In the genomic region with DNA sequence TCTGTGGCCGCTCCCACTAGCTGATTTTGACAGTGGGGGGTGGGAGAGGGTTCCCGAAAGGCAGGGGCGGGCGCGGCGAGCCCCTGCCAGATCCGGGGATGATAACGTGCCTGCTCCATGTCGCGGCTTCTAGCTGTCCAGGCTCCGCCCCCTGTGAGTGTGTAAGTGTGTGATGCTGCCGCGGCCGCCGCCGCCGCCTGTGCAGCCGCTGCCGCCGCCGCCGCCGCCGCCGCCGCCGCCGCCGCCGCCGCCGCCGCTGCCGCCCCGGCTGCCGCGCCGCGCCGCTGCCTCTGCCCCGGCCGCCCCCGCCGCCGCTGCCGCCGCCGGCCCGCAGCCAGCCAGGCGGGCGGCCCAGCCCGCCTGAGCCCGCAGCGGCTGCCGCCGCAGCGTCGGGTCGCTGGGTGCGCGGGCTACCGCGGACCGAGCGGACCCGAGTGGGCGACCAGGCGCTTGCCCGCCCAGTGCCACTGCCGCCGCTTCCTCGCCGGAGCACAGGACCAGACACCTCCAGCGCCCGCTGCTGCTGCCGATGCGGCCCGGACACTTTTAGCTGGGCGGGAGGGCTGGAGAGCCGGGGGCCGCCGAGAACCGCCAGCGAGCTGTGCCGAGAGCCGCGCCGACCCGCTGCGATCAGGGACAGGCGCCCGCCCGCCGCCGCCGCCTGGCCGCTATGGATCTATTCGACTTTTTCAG, we compare ENCODE assay signal across 8 cellular contexts. TPM values are rescaled to one million over a fixed set of nuclear protein-coding genes. Genes with fewer than 3 reads are reported as not detected.
DNase-seq lines count a peak whose midpoint lies in the region; ATAC-seq and TF ChIP-seq lines count a peak whose summit lies in the region.

A gene (plus strand): TSS at position 190 of the 693 bp plus-strand sequence. CDS start 481 bp downstream, at position 671.

- peak in 9 of 10 experiments; percentile 5 to 53 (median 26) for DNase-seq in CD4-positive, alpha-beta T cell
- DNase-seq in H7 (peak; percentile 62), NOMO-1 (lab: John Stamatoyannopoulos, UW; ENCODE audit: unreplicated experiment in 2 of 2) (peak; percentile 31 to 40), head of caudate nucleus (peak in 30 of 42 donors; percentile 2 to 48 (median 15)), progenitor cell of endocrine pancreas (ENCODE audit: low spot score, unreplicated experiment) (peak; percentile 14)
- DNase-seq in activated T-helper 2 cell treated with anti-CD3 and anti-CD28 coated beads, Interferon-gamma antibody, Interleukin-2, Interleukin-4, amounts not matched to agents 10 μg/mL and 5 μg/mL and 100 μg/mL, durations not matched to agents 14 hours and 24 hours and 36 hours (ENCODE audit: low spot score), result peak; percentile 13

- H3K27ac ChIP-seq in CD4-positive, alpha-beta T cell (ENCODE audit: low read depth, low read length), result no peak within 1 kb of the TSS

- POLR2A ChIA-PET in CD4-positive, alpha-beta T cell (lab: Charles Lee), result no interaction called here

- H3K27me3 Mint-ChIP-seq in CD4-positive, alpha-beta T cell, result peaks cover 12% of the 10 kb centered on the region
- H3K27me3 Mint-ChIP-seq in activated T-helper 2 cell treated with anti-CD3 and anti-CD28 coated beads, Interferon-gamma antibody, Interleukin-2, Interleukin-4, amounts not matched to agents 10 μg/mL and 5 μg/mL and 100 μg/mL, durations not matched to agents 14 hours and 24 hours and 36 hours (ENCODE audit: low read depth), result peaks cover 7% of the 10 kb centered on the region
- peaks cover 30% of the 10 kb centered on the region for H3K27me3 Mint-ChIP-seq in progenitor cell of endocrine pancreas

- H3K27ac Mint-ChIP-seq in CD4-positive, alpha-beta T cell, result no peak within 1 kb of the TSS
- no peak within 1 kb of the TSS for H3K27ac Mint-ChIP-seq in activated T-helper 2 cell treated with anti-CD3 and anti-CD28 coated beads, Interferon-gamma antibody, Interleukin-2, Interleukin-4, amounts not matched to agents 10 μg/mL and 5 μg/mL and 100 μg/mL, durations not matched to agents 14 hours and 24 hours and 36 hours
- no peak within 1 kb of the TSS for H3K27ac Mint-ChIP-seq in progenitor cell of endocrine pancreas

- no peaks in the 10 kb centered on the region for H3K36me3 ChIP-seq in H7 (replicated peaks; ENCODE audit: control insufficient read depth, insufficient read depth, low read length)

- no peaks in the 10 kb centered on the region for H3K36me3 Mint-ChIP-seq in CD4-positive, alpha-beta T cell (ENCODE audit: low read depth)
- no peaks in the 10 kb centered on the region for H3K36me3 Mint-ChIP-seq in activated T-helper 2 cell treated with anti-CD3 and anti-CD28 coated beads, Interferon-gamma antibody, Interleukin-2, Interleukin-4, amounts not matched to agents 10 μg/mL and 5 μg/mL and 100 μg/mL, durations not matched to agents 14 hours and 24 hours and 36 hours (ENCODE audit: low read depth)
- H3K36me3 Mint-ChIP-seq in progenitor cell of endocrine pancreas (ENCODE audit: insufficient read depth), result no peaks in the 10 kb centered on the region

- H3K4me1 Mint-ChIP-seq in CD4-positive, alpha-beta T cell (ENCODE audit: low read depth), result peaks cover 14% of the 10 kb centered on the region
- H3K4me1 Mint-ChIP-seq in activated T-helper 2 cell treated with anti-CD3 and anti-CD28 coated beads, Interferon-gamma antibody, Interleukin-2, Interleukin-4, amounts not matched to agents 10 μg/mL and 5 μg/mL and 100 μg/mL, durations not matched to agents 14 hours and 24 hours and 36 hours (ENCODE audit: low read depth), result peaks cover 6% of the 10 kb centered on the region
- H3K4me1 Mint-ChIP-seq in progenitor cell of endocrine pancreas (ENCODE audit: low read depth), result peaks cover 4% of the 10 kb centered on the region

- no peaks in the 10 kb centered on the region for H3K9me3 ChIP-seq in CD4-positive, alpha-beta T cell (ENCODE audit: control insufficient read depth, low read length)

- no peak for TF ChIP-seq CTCF in CD4-positive, alpha-beta T cell (IDR thresholded peaks at IDR 0.05)
- no peak for TF ChIP-seq CTCF in progenitor cell of endocrine pancreas (IDR thresholded peaks at IDR 0.05; ENCODE audit: unreplicated experiment)

- H3K27me3 ChIP-seq in CD4-positive, alpha-beta T cell (ENCODE audit: control insufficient read depth, insufficient read depth, low read length), result peaks cover 20% of the 10 kb centered on the region
- H3K27me3 ChIP-seq in H7 (ENCODE audit: control insufficient read depth, insufficient read depth, low read length), result peaks cover 28% of the 10 kb centered on the region

- H3K4me3 ChIP-seq in H7 (ENCODE audit: insufficient read depth, low read depth, low read length), result peak within 1 kb of the TSS; percentile 65

- CTCF ChIA-PET in CD4-positive, alpha-beta T cell (lab: Charles Lee), result no interaction called here

- peak; percentile 72 for ATAC-seq in CD4-positive, alpha-beta T cell (ENCODE audit: poor library complexity)
- no peak for ATAC-seq in HG03439 (IDR thresholded peaks at IDR 0.05; ENCODE audit: unreplicated experiment)
- no peak for ATAC-seq in HG02970 (IDR thresholded peaks at IDR 0.05; ENCODE audit: low FRiP score, unreplicated experiment)

- intact Hi-C loops in CD4-positive, alpha-beta T cell (cut with DNase I, micrococcal nuclease), result no loop called here
- intact Hi-C loops in activated T-helper 2 cell treated with anti-CD3 and anti-CD28 coated beads, Interferon-gamma antibody, Interleukin-2, Interleukin-4, amounts not matched to agents 10 μg/mL and 5 μg/mL and 100 μg/mL, durations not matched to agents 14 hours and 24 hours and 36 hours (cut with micrococcal nuclease), result loop anchor here (10.0 kb wide), 1 partner anchor 116 kb away; no protein-coding TSS in a partner anchor
- intact Hi-C loops in head of caudate nucleus (cut with DNase I), result no loop called here

- peak within 1 kb of the TSS; percentile 91 for H3K4me3 Mint-ChIP-seq in CD4-positive, alpha-beta T cell
- peak within 1 kb of the TSS; percentile 82 for H3K4me3 Mint-ChIP-seq in activated T-helper 2 cell treated with anti-CD3 and anti-CD28 coated beads, Interferon-gamma antibody, Interleukin-2, Interleukin-4, amounts not matched to agents 10 μg/mL and 5 μg/mL and 100 μg/mL, durations not matched to agents 14 hours and 24 hours and 36 hours (ENCODE audit: low read depth)
- peak within 1 kb of the TSS; percentile 74 for H3K4me3 Mint-ChIP-seq in progenitor cell of endocrine pancreas (ENCODE audit: low read depth)

- H3K9me3 Mint-ChIP-seq in CD4-positive, alpha-beta T cell, result no peaks in the 10 kb centered on the region
- no peaks in the 10 kb centered on the region for H3K9me3 Mint-ChIP-seq in activated T-helper 2 cell treated with anti-CD3 and anti-CD28 coated beads, Interferon-gamma antibody, Interleukin-2, Interleukin-4, amounts not matched to agents 10 μg/mL and 5 μg/mL and 100 μg/mL, durations not matched to agents 14 hours and 24 hours and 36 hours
- peaks cover 7% of the 10 kb centered on the region for H3K9me3 Mint-ChIP-seq in progenitor cell of endocrine pancreas (ENCODE audit: low read depth)

RNA-seq across cellular contexts. Expression of the gene that starts here (rescaled TPM):
- 1 to 10 TPM; 5.9 to 6.2 TPM for total RNA-seq in CD4-positive, alpha-beta T cell
- 14.6 TPM in 2 replicates for total RNA-seq in H7 (2014; rRNA removed; shearing (Covaris generic))
- total RNA-seq in activated T-helper 2 cell treated with anti-CD3 and anti-CD28 coated beads, Interferon-gamma antibody, Interleukin-2, Interleukin-4, amounts not matched to agents 10 μg/mL and 5 μg/mL and 100 μg/mL, durations not matched to agents 14 hours and 24 hours and 36 hours, result 3.2 and 3.3 TPM in 2 replicates
- total RNA-seq in progenitor cell of endocrine pancreas, result 7.7 and 8.4 TPM in 2 replicates
